8 cellular contexts compared by ENCODE assay signal in genomic region chr11:62858201-62858600, GRCh38. TPM values are rescaled to one million over a fixed set of nuclear protein-coding genes. Genes with fewer than 3 reads are reported as not detected.
DNase-seq lines count a peak whose midpoint lies in the region; ATAC-seq and TF ChIP-seq lines count a peak whose summit lies in the region.
"Had no signal": no experiment of that assay in that cellular context is flagged by ENCODE, and none has a peak within 500 bp of the region (broad histone marks: within the 10 kb centered on the region; RNA-seq: fewer than 3 reads in every experiment).

No MANE protein-coding gene starts in this region.

- H2BK120ac ChIP-seq in trophoblast cell (ENCODE audit: insufficient read depth, low read length, poor library complexity), result peak overlapping the region; percentile 83

- peaks cover 6% of the 10 kb centered on the region for H3K36me3 ChIP-seq in GM06990 (ENCODE audit: control insufficient read depth, insufficient read depth, low read length)
- H3K36me3 ChIP-seq in trophoblast cell (ENCODE audit: control insufficient read depth in 1 of 2, insufficient read depth in 2 of 2, low read length in 2 of 2), result peaks cover 2 to 14% of the 10 kb centered on the region in 2 experiments

- H2BK12ac ChIP-seq in trophoblast cell (ENCODE audit: low read length), result peak overlapping the region; percentile 27

- no peak overlapping the region for H3K18ac ChIP-seq in trophoblast cell (ENCODE audit: low read length)

- H3K27ac Mint-ChIP-seq in brain, result peak overlapping the region; percentile 35 to 99 (median 90)
- H3K27ac Mint-ChIP-seq: activated B cell treated with CpG ODN at 0.5 μM for 24 hours had no signal

- H3K9me3 Mint-ChIP-seq in brain, result no peaks in the 10 kb centered on the region
- H3K9me3 Mint-ChIP-seq: activated B cell treated with CpG ODN at 0.5 μM for 24 hours had no signal

- H3K9me3 ChIP-seq in trophoblast cell (ENCODE audit: insufficient read depth, low read depth, low read length), result no peaks in the 10 kb centered on the region

- H3K27me3 ChIP-seq in GM06990 (replicated peaks; ENCODE audit: control insufficient read depth, insufficient read depth, low read length), result no peaks in the 10 kb centered on the region
- no peaks in the 10 kb centered on the region for H3K27me3 ChIP-seq in trophoblast cell (ENCODE audit: insufficient read depth, low read length)

- no peak overlapping the region for H4K8ac ChIP-seq in trophoblast cell (ENCODE audit: low read depth, low read length)

- H3K23ac ChIP-seq in trophoblast cell (ENCODE audit: low read length), result no peak overlapping the region

- peaks cover 19% of the 10 kb centered on the region for H3K79me2 ChIP-seq in trophoblast cell (ENCODE audit: control insufficient read depth, insufficient read depth, low read length, poor library complexity)

- no CpG with 5 or more reads among the region's 7 CpGs for WGBS in trophoblast cell (ENCODE audit: extremely low coverage, insufficient coverage, insufficient read length)

- peak overlapping the region; percentile 79 for H3K14ac ChIP-seq in trophoblast cell (ENCODE audit: low read length)

- peak overlapping the region; percentile 24 for H2BK5ac ChIP-seq in trophoblast cell (ENCODE audit: low read depth, low read length, poor library complexity)

- H3K4me1 ChIP-seq in trophoblast cell (ENCODE audit: control insufficient read depth in 1 of 2, insufficient read depth in 2 of 2, low read length in 2 of 2), result peaks cover 12 to 24% of the 10 kb centered on the region in 2 experiments

- no peak overlapping the region for H2AK5ac ChIP-seq in trophoblast cell (ENCODE audit: low read length)

- no peak overlapping the region for H4K12ac ChIP-seq in trophoblast cell (ENCODE audit: low read depth, low read length)

- no peak for TF ChIP-seq CTCF in GM06990 (IDR thresholded peaks at IDR 0.05; ENCODE audit: insufficient read depth, low read length, poor library complexity, severe bottlenecking)
- no peak for TF ChIP-seq CTCF in LNCaP clone FGC (IDR thresholded peaks at IDR 0.05; ENCODE audit: control insufficient read depth, extremely low read depth, insufficient read depth)
- TF ChIP-seq CTCF in brain (conservative IDR thresholded peaks at IDR 0.05), result no peak

- peaks cover 16% of the 10 kb centered on the region for H3K27me3 Mint-ChIP-seq in brain
- H3K27me3 Mint-ChIP-seq: activated B cell treated with CpG ODN at 0.5 μM for 24 hours had no signal

- H3K4me2 ChIP-seq in trophoblast cell (ENCODE audit: low read length), result peak overlapping the region; percentile 52

- H4K91ac ChIP-seq in trophoblast cell (ENCODE audit: low read depth, low read length), result peak overlapping the region; percentile 88

- no peak overlapping the region for H3K4ac ChIP-seq in trophoblast cell (ENCODE audit: low read depth, low read length)

- peak overlapping the region; percentile 94 to 99 (median 96) for H3K4me3 Mint-ChIP-seq in brain
- H3K4me3 Mint-ChIP-seq: activated B cell treated with CpG ODN at 0.5 μM for 24 hours had no signal

- H3K36me3 Mint-ChIP-seq in brain, result peaks cover 25% of the 10 kb centered on the region

- peak overlapping the region; percentile 92 for H3K27ac ChIP-seq in trophoblast cell (ENCODE audit: low read depth, low read length)

- no peak overlapping the region for H2AFZ ChIP-seq in trophoblast cell (ENCODE audit: insufficient read depth, low read length, poor library complexity)

- peak overlapping the region; percentile 97 for H3K4me3 ChIP-seq in GM06990 (replicated peaks; ENCODE audit: low read depth, low read length)
- peak overlapping the region; percentile 91 for H3K4me3 ChIP-seq in LNCaP clone FGC (ENCODE audit: low read depth, low read length)
- H3K4me3 ChIP-seq in trophoblast cell (ENCODE audit: low read depth, low read length), result no peak overlapping the region

- H3K4me1 Mint-ChIP-seq in brain, result peaks cover 75% of the 10 kb centered on the region

- H3K9ac ChIP-seq in trophoblast cell (ENCODE audit: low read length), result no peak overlapping the region

- no peak for DNase-seq in GM06990 (ENCODE audit: extremely low read depth, insufficient read length)
- DNase-seq in LNCaP clone FGC (ENCODE audit: low read depth), result no peak
- peak; percentile 67 to 92 for DNase-seq in trophoblast cell
- DNase-seq in dermis blood vessel endothelial cell, result no peak
- DNase-seq in cortex of kidney (lab: John Stamatoyannopoulos, UW), result no peak
- DNase-seq: activated B cell treated with CpG ODN at 0.5 μM for 24 hours had no signal

- H3K79me1 ChIP-seq in trophoblast cell (ENCODE audit: low read length), result peaks cover 24% of the 10 kb centered on the region

- ATAC-seq in HG03378 (IDR thresholded peaks at IDR 0.05; ENCODE audit: unreplicated experiment), result no peak

RNA-seq across cellular contexts. Expression of gene WDR74, which starts 18.8 kb away (rescaled TPM):
- polyA plus RNA-seq in brain (ENCODE audit: insufficient read depth, low read depth, low replicate concordance), result 58.7 TPM
- polyA plus RNA-seq in trophoblast cell (2013), result 36.6 and 38.4 TPM in 2 replicates
- 39.4 and 46.3 TPM in 2 replicates for total RNA-seq in dermis blood vessel endothelial cell

RNA-seq across cellular contexts. Expression of gene SLC3A2, which starts 22.5 kb away (rescaled TPM):
- 175 TPM for polyA plus RNA-seq in brain (ENCODE audit: insufficient read depth, low read depth, low replicate concordance)
- 473 and 540 TPM in 2 replicates for polyA plus RNA-seq in trophoblast cell (2013)
- total RNA-seq in dermis blood vessel endothelial cell, result 77.9 and 84.9 TPM in 2 replicates

RNA-seq across cellular contexts. Expression of gene TEX54, which starts 25.6 kb away (rescaled TPM):
- not detected for polyA plus RNA-seq in brain (ENCODE audit: insufficient read depth, low read depth, low replicate concordance)
- not detected in 2 replicates for polyA plus RNA-seq in trophoblast cell (2013)
- total RNA-seq in dermis blood vessel endothelial cell, result not detected in 2 replicates

RNA-seq across cellular contexts. Expression of gene STX5, which starts 26.4 kb away (rescaled TPM):
- polyA plus RNA-seq in brain (ENCODE audit: insufficient read depth, low read depth, low replicate concordance), result 75.3 TPM
- polyA plus RNA-seq in trophoblast cell (2013), result 70.9 and 72.0 TPM in 2 replicates
- total RNA-seq in dermis blood vessel endothelial cell, result 34.4 and 36.8 TPM in 2 replicates

RNA-seq across cellular contexts. Expression of gene NXF1, which starts 53.0 kb away (rescaled TPM):
- 59.1 TPM for polyA plus RNA-seq in brain (ENCODE audit: insufficient read depth, low read depth, low replicate concordance)
- polyA plus RNA-seq in trophoblast cell (2013), result 65.8 and 70.4 TPM in 2 replicates
- 38.1 and 44.2 TPM in 2 replicates for total RNA-seq in dermis blood vessel endothelial cell

Comparison
In these comparisons a context has a peak if more than half of its experiments do, and no peak if none do; other contexts are left out.
1. DNase-seq: peak in trophoblast cell (2 of 2); none in GM06990 (single experiment), LNCaP clone FGC (single experiment), dermis blood vessel endothelial cell (single experiment) and cortex of kidney (single experiment).